ENCODE assay signal across 1 cellular context in the genomic region with DNA sequence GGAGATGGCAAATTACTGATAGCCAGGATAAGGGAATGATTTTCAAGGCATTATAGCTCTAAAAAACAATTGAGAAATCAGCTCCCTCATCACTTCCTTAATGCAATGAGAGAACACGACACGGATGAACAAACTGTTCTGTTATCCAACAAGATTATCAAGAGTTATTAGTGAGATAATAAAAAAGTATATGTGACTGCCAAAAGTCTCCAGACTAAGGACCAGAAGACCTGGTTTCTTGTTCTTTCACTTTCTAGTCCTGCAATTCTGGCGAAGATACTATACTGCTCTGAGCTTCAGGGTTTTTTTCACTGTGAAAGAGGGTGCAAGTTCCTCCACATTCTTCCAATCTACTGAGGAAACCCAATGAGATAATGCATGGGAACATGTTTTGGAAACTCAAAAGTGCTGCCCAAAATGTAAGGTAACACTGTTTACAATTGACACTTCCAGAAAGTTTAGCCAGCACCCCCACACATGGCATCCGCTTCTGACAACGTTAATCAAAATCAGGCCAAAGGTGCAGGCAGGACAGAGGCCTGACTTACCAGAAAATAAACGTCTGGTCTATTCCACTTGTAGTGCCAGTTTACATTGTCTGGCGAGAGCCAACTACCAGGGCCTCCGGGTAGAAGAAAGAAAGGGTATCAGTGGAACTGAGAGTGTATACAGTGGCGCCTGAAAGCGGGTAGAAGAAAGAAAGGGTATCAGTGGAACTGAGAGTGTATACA.
TF ChIP-seq lines count a peak whose summit lies in the region.

No MANE protein-coding gene starts in this region.

TF ChIP-seq in IMR-90, 13 proteins besides CTCF, POLR2A, EP300 and RAD21:
- TF ChIP-seq MAZ (IDR thresholded peaks at IDR 0.05; ENCODE audit: borderline replicate concordance, low read depth, low read length) (no peak), BHLHE40 (IDR thresholded peaks at IDR 0.05; ENCODE audit: low read depth, low read length) (no peak), SMC3 (IDR thresholded peaks at IDR 0.05; ENCODE audit: low read depth, low read length) (no peak), CEBPB (IDR thresholded peaks at IDR 0.05; ENCODE audit: low read depth, low read length) (no peak), NFE2L2 (IDR thresholded peaks at IDR 0.05; ENCODE audit: low read depth, low read length) (no peak), MAFK (IDR thresholded peaks at IDR 0.05; ENCODE audit: low read depth, low read length) (no peak), MXI1 (IDR thresholded peaks at IDR 0.05; ENCODE audit: borderline replicate concordance, low read depth, low read length) (no peak), RCOR1 (IDR thresholded peaks at IDR 0.05; ENCODE audit: insufficient replicate concordance, low read length) (no peak), CHD1 (IDR thresholded peaks at IDR 0.05; ENCODE audit: low read depth, low read length) (no peak), RFX5 (IDR thresholded peaks at IDR 0.05; ENCODE audit: low read depth, low read length) (no peak), FOS (IDR thresholded peaks at IDR 0.05; ENCODE audit: low read depth, low read length) (no peak)
- TF ChIP-seq, protein P1, sequence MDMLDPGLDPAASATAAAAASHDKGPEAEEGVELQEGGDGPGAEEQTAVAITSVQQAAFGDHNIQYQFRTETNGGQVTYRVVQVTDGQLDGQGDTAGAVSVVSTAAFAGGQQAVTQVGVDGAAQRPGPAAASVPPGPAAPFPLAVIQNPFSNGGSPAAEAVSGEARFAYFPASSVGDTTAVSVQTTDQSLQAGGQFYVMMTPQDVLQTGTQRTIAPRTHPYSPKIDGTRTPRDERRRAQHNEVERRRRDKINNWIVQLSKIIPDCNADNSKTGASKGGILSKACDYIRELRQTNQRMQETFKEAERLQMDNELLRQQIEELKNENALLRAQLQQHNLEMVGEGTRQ (IDR thresholded peaks at IDR 0.05; ENCODE audit: low read depth, low read length) = no peak
- TF ChIP-seq, protein P2, sequence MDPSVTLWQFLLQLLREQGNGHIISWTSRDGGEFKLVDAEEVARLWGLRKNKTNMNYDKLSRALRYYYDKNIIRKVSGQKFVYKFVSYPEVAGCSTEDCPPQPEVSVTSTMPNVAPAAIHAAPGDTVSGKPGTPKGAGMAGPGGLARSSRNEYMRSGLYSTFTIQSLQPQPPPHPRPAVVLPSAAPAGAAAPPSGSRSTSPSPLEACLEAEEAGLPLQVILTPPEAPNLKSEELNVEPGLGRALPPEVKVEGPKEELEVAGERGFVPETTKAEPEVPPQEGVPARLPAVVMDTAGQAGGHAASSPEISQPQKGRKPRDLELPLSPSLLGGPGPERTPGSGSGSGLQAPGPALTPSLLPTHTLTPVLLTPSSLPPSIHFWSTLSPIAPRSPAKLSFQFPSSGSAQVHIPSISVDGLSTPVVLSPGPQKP (IDR thresholded peaks at IDR 0.05; ENCODE audit: borderline replicate concordance, low read depth, low read length) = no peak
